Comparison of ENCODE assay signal across 2 cellular contexts in genomic region chr17:78876954-78877517, GRCh38. TPM values are rescaled to one million over a fixed set of nuclear protein-coding genes. Genes with fewer than 3 reads are reported as not detected.
"Had no signal": no experiment of that assay in that cellular context is flagged by ENCODE, and none has a peak within 500 bp of the region (broad histone marks: within the 10 kb centered on the region; RNA-seq: fewer than 3 reads in every experiment).

No MANE protein-coding gene starts in this region.

RNA-seq across cellular contexts. Expression of gene CEP295NL, which starts 26.0 kb away (rescaled TPM):
- polyA plus RNA-seq: foreskin keratinocyte, liver had no signal
